18 cellular contexts compared by ENCODE assay signal in genomic region chr6:160010067-160010466, GRCh38. TPM values are rescaled to one million over a fixed set of nuclear protein-coding genes. Genes with fewer than 3 reads are reported as not detected.
DNase-seq lines count a peak whose midpoint lies in the region; ATAC-seq, FAIRE-seq and TF ChIP-seq lines count a peak whose summit lies in the region.
"Had no signal": no experiment of that assay in that cellular context is flagged by ENCODE, and none has a peak within 500 bp of the region (broad histone marks: within the 10 kb centered on the region; RNA-seq: fewer than 3 reads in every experiment).

No MANE protein-coding gene starts in this region.

- no peak overlapping the region for H3K9ac ChIP-seq in skeletal muscle tissue (ENCODE audit: low read depth in 1 of 3, low read length in 3 of 3)

- H3K4me3 ChIP-seq in bronchial epithelial cell (ENCODE audit: low read depth, low read length) (no peak overlapping the region), skeletal muscle tissue (ENCODE audit: low read length in 3 of 3) (no peak overlapping the region), Peyer's patch (no peak overlapping the region)
- H3K4me3 ChIP-seq: GM23338, upper lobe of left lung had no signal

- H3K36me3 ChIP-seq in bronchial epithelial cell (ENCODE audit: control insufficient read depth, insufficient read depth, low read length) (peaks cover 8% of the 10 kb centered on the region), skeletal muscle tissue (ENCODE audit: control insufficient read depth in 3 of 3, insufficient read depth in 3 of 3, low read length in 3 of 3) (peaks cover 5 to 12% (median 9%) of the 10 kb centered on the region in 3 donors), Peyer's patch (peaks cover 0 to 32% (median 0%) of the 10 kb centered on the region in 3 donors)

- H3K27me3 ChIP-seq in bronchial epithelial cell (ENCODE audit: control insufficient read depth, insufficient read depth, low read length), result no peaks in the 10 kb centered on the region
- H3K27me3 ChIP-seq in skeletal muscle tissue (ENCODE audit: control insufficient read depth in 3 of 3, insufficient read depth in 3 of 3, low read length in 3 of 3), result no peaks in the 10 kb centered on the region
- H3K27me3 ChIP-seq in Peyer's patch, result no peaks in the 10 kb centered on the region
- H3K27me3 ChIP-seq: upper lobe of left lung had no signal

- FAIRE-seq in bronchial epithelial cell (lab: Jason Lieb, UNC), result peak; percentile 36
- FAIRE-seq: endothelial cell of umbilical vein had no signal

- DNase-seq in GM03348 (ENCODE audit: low spot score) (peak; percentile 51), bronchial epithelial cell (ENCODE audit: low read depth) (no peak), left ventricle myocardium superior (peak; percentile 59), cerebellum (ENCODE audit: low spot score) (no peak), Peyer's patch (no peak)
- DNase-seq in activated naive CD4-positive, alpha-beta T cell (lab: John Stamatoyannopoulos, UW), result no peak
- DNase-seq: central memory CD4-positive, alpha-beta T cell; NCI-H1417; NCI-H446; nucleus accumbens; PC-3; upper lobe of left lung; WERI-Rb-1 had no signal

- H3K9me3 ChIP-seq in skeletal muscle tissue (ENCODE audit: control insufficient read depth in 3 of 3, low read length in 3 of 3) (no peaks in the 10 kb centered on the region), Peyer's patch (no peaks in the 10 kb centered on the region)
- H3K9me3 ChIP-seq: upper lobe of left lung had no signal

- intact Hi-C loops in left ventricle myocardium superior (cut with micrococcal nuclease), result no loop called here

- TF ChIP-seq CTCF in bronchial epithelial cell (IDR thresholded peaks at IDR 0.05; ENCODE audit: insufficient read depth, low read length, severe bottlenecking), result no peak
- no peak for TF ChIP-seq CTCF in Peyer's patch (IDR thresholded peaks at IDR 0.05)

- ATAC-seq in left ventricle myocardium superior (peak; percentile 80), GM19455 (IDR thresholded peaks at IDR 0.05; ENCODE audit: unreplicated experiment) (no peak)
- ATAC-seq: GM23338, PC-3 had no signal

- no peak for TF ChIP-seq POLR2A in Peyer's patch (IDR thresholded peaks at IDR 0.05)

- H3K4me1 ChIP-seq in skeletal muscle tissue (ENCODE audit: control insufficient read depth in 3 of 3, insufficient read depth in 3 of 3, low read length in 3 of 3) (peaks cover 7 to 23% (median 22%) of the 10 kb centered on the region in 3 donors), Peyer's patch (no peaks in the 10 kb centered on the region)

- H3K27ac ChIP-seq in skeletal muscle tissue (ENCODE audit: low read depth, low read length) (peak overlapping the region; percentile 5), Peyer's patch (no peak overlapping the region)
- H3K27ac ChIP-seq: C4-2B, upper lobe of left lung, WERI-Rb-1 had no signal

RNA-seq across cellular contexts. Expression of gene IGF2R, which starts 41.2 kb away (rescaled TPM):
- total RNA-seq in bronchial epithelial cell (109 and 220 TPM in 2 replicates), left ventricle myocardium superior (68.4 TPM), skeletal muscle tissue (161 TPM), cerebellum (54.4 TPM), Peyer's patch (10 to 100 TPM; 48.7 to 86.5 (median 82.3) TPM)

Comparison
In these comparisons a context has a peak if more than half of its experiments do, and no peak if none do; other contexts are left out.
1. DNase-seq: peak in GM03348 (single experiment) and left ventricle myocardium superior (single experiment); none in bronchial epithelial cell (single experiment), activated naive CD4-positive, alpha-beta T cell (0 of 4), cerebellum (single experiment) and Peyer's patch (0 of 3).